ENCODE assay signal across 19 cellular contexts in genomic region chr7:84912018-84912417, GRCh38.
"Had no signal": no experiment of that assay in that cellular context is flagged by ENCODE, and none has a peak within 500 bp of the region (broad histone marks: within the 10 kb centered on the region; RNA-seq: fewer than 3 reads in every experiment).

No MANE protein-coding gene starts in this region.

- H3K9me3 ChIP-seq: esophagus squamous epithelium, right atrium auricular region, sigmoid colon, suprapubic skin, thyroid gland had no signal

- DNase-seq: effector memory CD4-positive, alpha-beta T cell; esophagus squamous epithelium; foreskin fibroblast; kidney glomerular epithelial cell; naive thymus-derived CD4-positive, alpha-beta T cell; nephron progenitor cell; posterior cingulate gyrus; sigmoid colon; stimulated activated CD4-positive, alpha-beta T cell treated with anti-CD3 and anti-CD28 coated beads, Interleukin-12 subunit alpha, Interleukin-12 subunit beta, amount 100 ng/mL, for 4 hours; stimulated activated CD4-positive, alpha-beta T cell treated with anti-CD3 and anti-CD28 coated beads, Interleukin-2, amount 100 ng/mL, for 48 hours; stimulated activated CD8-positive, alpha-beta memory T cell treated with anti-CD3 and anti-CD28 coated beads, Interleukin-4, amount 100 ng/mL, for 48 hours; stimulated activated naive CD8-positive, alpha-beta T cell treated with anti-CD3 and anti-CD28 coated beads, Interleukin-15, Interleukin-2, amounts not matched to agents 100 U/mL and 50 U/mL, for 24 hours; thyroid gland had no signal

- H3K27me3 ChIP-seq: esophagus squamous epithelium, right atrium auricular region, sigmoid colon, suprapubic skin, thyroid gland had no signal

- H3K36me3 ChIP-seq: esophagus squamous epithelium, right atrium auricular region, sigmoid colon, suprapubic skin, thyroid gland had no signal

- H3K4me3 ChIP-seq: esophagus squamous epithelium, right atrium auricular region, sigmoid colon, skin epidermis, suprapubic skin, thyroid gland had no signal

- FAIRE-seq: urothelium cell line had no signal

- ATAC-seq: naive thymus-derived CD4-positive, alpha-beta T cell; stimulated activated effector memory CD8-positive, alpha-beta T cell treated with anti-CD3 and anti-CD28 coated beads, Interleukin-12 subunit alpha, Interleukin-12 subunit beta, amount 100 ng/mL, for 72 hours; stimulated activated naive CD8-positive, alpha-beta T cell treated with anti-CD3 and anti-CD28 coated beads, Interleukin-15, Interleukin-2, amounts not matched to agents 100 U/mL and 50 U/mL, for 24 hours had no signal

- H3K27ac ChIP-seq: epithelial cell of prostate, esophagus squamous epithelium, right atrium auricular region, sigmoid colon, skin epidermis, suprapubic skin, thyroid gland had no signal

- H3K4me1 ChIP-seq: right atrium auricular region, suprapubic skin, thyroid gland had no signal
